ENCODE assay signal across 1 cellular context in genomic region chr1:93848352-93848883, GRCh38.
TF ChIP-seq lines count a peak whose summit lies in the region.

No MANE protein-coding gene starts in this region.

TF ChIP-seq in HepG2, 621 proteins besides CTCF, POLR2A, EP300 and RAD21 (continued from another document):
- TF ChIP-seq ZNF280B (CRISPR knock-in tag; IDR thresholded peaks at IDR 0.05; ENCODE audit: borderline replicate concordance) (no peak), CHD2 (IDR thresholded peaks at IDR 0.05; ENCODE audit: low read depth, low read length) (no peak), MYNN (CRISPR knock-in tag; IDR thresholded peaks at IDR 0.05; ENCODE audit: low read depth) (no peak), ZNF30 (CRISPR knock-in tag; IDR thresholded peaks at IDR 0.05) (no peak), ZBTB2 (CRISPR knock-in tag; IDR thresholded peaks at IDR 0.05; ENCODE audit: low read depth) (no peak)
